ENCODE assay signal across 12 cellular contexts in the genomic region with DNA sequence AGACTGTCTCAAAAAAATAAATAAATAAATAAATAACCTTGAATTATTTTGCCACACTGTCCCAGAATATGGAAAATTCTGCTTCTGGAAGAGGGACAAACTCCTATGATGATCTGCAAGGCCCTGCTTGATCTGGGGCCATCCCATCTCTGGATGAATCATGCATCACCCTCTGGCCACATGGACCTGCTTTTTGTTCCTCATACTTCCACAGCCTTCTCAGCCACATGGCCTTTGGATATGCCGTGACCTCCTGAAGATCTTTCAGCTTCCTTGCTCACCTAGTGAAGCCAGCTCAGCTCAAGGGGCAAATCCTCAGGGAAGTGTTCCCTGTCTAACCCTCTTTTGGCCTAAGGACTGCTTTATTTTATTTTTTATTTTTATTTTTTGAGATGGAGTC. TPM values are rescaled to one million over a fixed set of nuclear protein-coding genes. Genes with fewer than 3 reads are reported as not detected.
DNase-seq lines count a peak whose midpoint lies in the region; ATAC-seq and TF ChIP-seq lines count a peak whose summit lies in the region.
"Had no signal": no experiment of that assay in that cellular context is flagged by ENCODE, and none has a peak within 500 bp of the region (broad histone marks: within the 10 kb centered on the region; RNA-seq: fewer than 3 reads in every experiment).

No MANE protein-coding gene starts in this region.

- no peak overlapping the region for H3K27ac Mint-ChIP-seq in MCF 10A (ENCODE audit: low read depth, unreplicated experiment)
- peak overlapping the region; percentile 85 to 97 for H3K27ac Mint-ChIP-seq in T-cell

- H3K79me2 ChIP-seq in fibroblast of lung (ENCODE audit: control insufficient read depth, insufficient read depth, low read length) = no peaks in the 10 kb centered on the region

- intact Hi-C loops in MCF 10A (cut with micrococcal nuclease) = loop anchor here (5.0 kb wide), 1 partner anchor 1367 kb away; a partner anchor contains a TSS
- intact Hi-C loops in breast epithelium (cut with DNase I; ENCODE audit: low total_unique reads) = no loop called here

- H3K4me1 ChIP-seq in breast epithelium = peaks cover 10 to 28% of the 10 kb centered on the region in 2 donors
- peaks cover 28% of the 10 kb centered on the region for H3K4me1 ChIP-seq in fibroblast of lung (ENCODE audit: control insufficient read depth, extremely low read depth, insufficient read depth, low read length)
- peaks cover 59% of the 10 kb centered on the region for H3K4me1 ChIP-seq in suprapubic skin

- H3K4me3 Mint-ChIP-seq in MCF 10A (ENCODE audit: unreplicated experiment) (no peak overlapping the region), T-cell (no peak overlapping the region)

- H3K36me3 ChIP-seq in breast epithelium (no peaks in the 10 kb centered on the region), fibroblast of lung (ENCODE audit: control insufficient read depth, insufficient read depth, low read length) (no peaks in the 10 kb centered on the region), suprapubic skin (no peaks in the 10 kb centered on the region)

- ATAC-seq in T-cell (replicated peaks in 1 of 4) (no peak), GM21737 (IDR thresholded peaks at IDR 0.05; ENCODE audit: unreplicated experiment) (no peak)
- ATAC-seq: natural killer cell treated with Interleukin-12 subunit alpha and Interleukin-12 subunit beta and Interleukin-15 and Interleukin-18, amount 100 ng/mL, for 72 hours had no signal

- peaks cover 15% of the 10 kb centered on the region for H3K4me1 Mint-ChIP-seq in MCF 10A (ENCODE audit: insufficient read depth, unreplicated experiment)
- H3K4me1 Mint-ChIP-seq in T-cell = peaks cover 72 to 80% (median 74%) of the 10 kb centered on the region in 3 donors

- no peaks in the 10 kb centered on the region for H4K20me1 ChIP-seq in fibroblast of lung (ENCODE audit: control insufficient read depth, extremely low read depth, insufficient read depth, low read length)

- H3K9me3 ChIP-seq in breast epithelium = no peaks in the 10 kb centered on the region
- H3K9me3 ChIP-seq in fibroblast of lung (ENCODE audit: control insufficient read depth, insufficient read depth, low read depth, low read length) = no peaks in the 10 kb centered on the region
- no peaks in the 10 kb centered on the region for H3K9me3 ChIP-seq in suprapubic skin

- H3K9me3 Mint-ChIP-seq in MCF 10A (ENCODE audit: unreplicated experiment) (no peaks in the 10 kb centered on the region), T-cell (no peaks in the 10 kb centered on the region)
- H3K9me3 Mint-ChIP-seq: natural killer cell treated with Interleukin-12 subunit alpha and Interleukin-12 subunit beta and Interleukin-15 and Interleukin-18, amount 100 ng/mL, for 72 hours had no signal

- H3K4me3 ChIP-seq in breast epithelium (no peak overlapping the region), fibroblast of lung (replicated peaks in 1 of 4; ENCODE audit: control extremely low read depth in 1 of 4, insufficient read depth in 1 of 4, low read depth in 3 of 4, low read length in 4 of 4) (no peak overlapping the region), suprapubic skin (no peak overlapping the region)
- H3K4me3 ChIP-seq: dorsolateral prefrontal cortex had no signal

- H3K36me3 Mint-ChIP-seq in MCF 10A (ENCODE audit: insufficient read depth, unreplicated experiment) (peaks cover 6% of the 10 kb centered on the region), T-cell (no peaks in the 10 kb centered on the region)
- H3K36me3 Mint-ChIP-seq: natural killer cell treated with Interleukin-12 subunit alpha and Interleukin-12 subunit beta and Interleukin-15 and Interleukin-18, amount 100 ng/mL, for 72 hours had no signal

- H3K27me3 Mint-ChIP-seq in MCF 10A (ENCODE audit: insufficient read depth, unreplicated experiment) (no peaks in the 10 kb centered on the region), T-cell (no peaks in the 10 kb centered on the region)
- H3K27me3 Mint-ChIP-seq: natural killer cell treated with Interleukin-12 subunit alpha and Interleukin-12 subunit beta and Interleukin-15 and Interleukin-18, amount 100 ng/mL, for 72 hours had no signal

- no peak for TF ChIP-seq EP300 in suprapubic skin (IDR thresholded peaks at IDR 0.05)

- no peak overlapping the region for H2AFZ ChIP-seq in fibroblast of lung (ENCODE audit: low read length)

- 55% methylated on average over 1 of the region's 1 CpG for WGBS in suprapubic skin

- no TSS peak for BruUV-seq in MCF 10A (replicated peaks; lab: Mats Ljungman, UMichigan)

- H3K27me3 ChIP-seq in breast epithelium (no peaks in the 10 kb centered on the region), fibroblast of lung (ENCODE audit: control insufficient read depth, insufficient read depth, low read length) (no peaks in the 10 kb centered on the region), suprapubic skin (no peaks in the 10 kb centered on the region)
- H3K27me3 ChIP-seq: dorsolateral prefrontal cortex had no signal

- DNase-seq in MCF 10A (ENCODE audit: unreplicated experiment) = peak; percentile 52
- DNase-seq in breast epithelium (ENCODE audit: low spot score in 2 of 2) = no peak
- no peak for DNase-seq in T-cell
- DNase-seq in fibroblast of lung (ENCODE audit: low read depth in 2 of 2) = peak; percentile 28 to 53
- no peak for DNase-seq in suprapubic skin (ENCODE audit: low spot score in 2 of 2)
- DNase-seq in LoVo (ENCODE audit: low spot score) = no peak
- no peak for DNase-seq in cortex of kidney (lab: John Stamatoyannopoulos, UW)
- DNase-seq: COR-L47, dorsolateral prefrontal cortex, NCI-H524 treated with DMSO at 0.1 percent for 48 hours had no signal

- TF ChIP-seq POLR2A in breast epithelium (IDR thresholded peaks at IDR 0.05) (no peak), suprapubic skin (IDR thresholded peaks at IDR 0.05) (no peak)

- H3K9ac ChIP-seq in fibroblast of lung (ENCODE audit: insufficient read depth, low read length) = no peak overlapping the region

- H3K4me2 ChIP-seq in fibroblast of lung (ENCODE audit: extremely low read depth, insufficient read depth, low read length) = no peak overlapping the region

- POLR2A ChIA-PET in MCF 10A (lab: Yijun Ruan, JAX) = interaction anchor here (0.9 kb wide), 1 partner anchor 100 kb away, joined by 3 read pairs; no protein-coding TSS in a partner anchor
- POLR2A ChIA-PET in T-cell (lab: Charles Lee) = no interaction called here

- CTCF ChIA-PET in MCF 10A (lab: Yijun Ruan, JAX) = interaction anchor here (0.6 to 1.2 kb wide), 2 partner anchors 10 to 102 kb away, joined by 3 read pairs; no protein-coding TSS in a partner anchor
- CTCF ChIA-PET in T-cell (lab: Charles Lee) = no interaction called here

- TF ChIP-seq CTCF in MCF 10A (IDR thresholded peaks at IDR 0.05; ENCODE audit: unreplicated experiment) (no peak), breast epithelium (IDR thresholded peaks at IDR 0.05) (no peak), fibroblast of lung (conservative IDR thresholded peaks at IDR 0.05 in 1 of 2, IDR thresholded peaks at IDR 0.05 in 1 of 2; ENCODE audit: low read depth in 1 of 2, low read length in 2 of 2) (no peak), suprapubic skin (IDR thresholded peaks at IDR 0.05) (no peak)

- H3K27ac ChIP-seq in breast epithelium = peak overlapping the region in 1 of 2 donors; percentile 99
- H3K27ac ChIP-seq in fibroblast of lung (ENCODE audit: insufficient read depth, low read length) = no peak overlapping the region
- H3K27ac ChIP-seq in suprapubic skin = peak overlapping the region; percentile 17
- H3K27ac ChIP-seq: dorsolateral prefrontal cortex had no signal

RNA-seq across cellular contexts. Expression of a gene that starts 10.3 kb away (rescaled TPM):
- 63.0 and 92.3 TPM in 2 replicates for total RNA-seq in MCF 10A (2022)
- 100 to 1,000 TPM in 1 of 3 donors, 10 to 100 TPM in 2; 20.6 to 146 (median 79.6) TPM for total RNA-seq in breast epithelium
- 100 to 1,000 TPM; 165 to 413 (median 196) TPM for total RNA-seq in T-cell
- total RNA-seq in fibroblast of lung = 21.1 and 26.4 TPM in 2 replicates
- polyA plus RNA-seq in fibroblast of lung = 16.5 and 99.6 TPM in 2 replicates
- polyA plus RNA-seq in fibroblast of lung (2012) = 30.8 and 154 TPM in 2 replicates
- 9.2 and 22.2 TPM in 2 replicates for polyA minus RNA-seq in fibroblast of lung (ENCODE audit: low replicate concordance)
- total RNA-seq in suprapubic skin = 100 to 1,000 TPM; 154 to 377 (median 214) TPM

RNA-seq across cellular contexts. Expression of a gene that starts 10.4 kb away (rescaled TPM):
- total RNA-seq in MCF 10A (2022) (35.2 and 37.9 TPM in 2 replicates), breast epithelium (10 to 100 TPM; 74.6 to 78.3 (median 75.2) TPM), T-cell (10 to 100 TPM; 43.8 to 89.6 (median 67.3) TPM), fibroblast of lung (69.2 and 78.1 TPM in 2 replicates), suprapubic skin (100 to 1,000 TPM in 1 of 4 donors, 10 to 100 TPM in 3; 71.9 to 110 (median 82.2) TPM)
- 48.9 and 54.3 TPM in 2 replicates for polyA plus RNA-seq in fibroblast of lung
- polyA plus RNA-seq in fibroblast of lung (2012) = 61.8 and 73.6 TPM in 2 replicates
- polyA minus RNA-seq in fibroblast of lung (ENCODE audit: low replicate concordance) = 68.6 and 178 TPM in 2 replicates

RNA-seq across cellular contexts. Expression of a gene that starts 42.5 kb away (rescaled TPM):
- total RNA-seq in MCF 10A (2022) (55.9 and 67.3 TPM in 2 replicates), breast epithelium (10 to 100 TPM in 2 of 3 donors, 1 to 10 TPM in 1; 8.5 to 20.5 (median 19.7) TPM), T-cell (10 to 100 TPM; 23.8 to 44.9 (median 38.1) TPM), fibroblast of lung (24.7 and 31.9 TPM in 2 replicates), suprapubic skin (10 to 100 TPM; 13.4 to 47.6 (median 35.3) TPM)
- polyA plus RNA-seq in fibroblast of lung = 33.5 and 64.7 TPM in 2 replicates
- polyA plus RNA-seq in fibroblast of lung (2012) = 38.6 and 61.6 TPM in 2 replicates
- polyA minus RNA-seq in fibroblast of lung (ENCODE audit: low replicate concordance) = 78.1 and 116 TPM in 2 replicates

RNA-seq across cellular contexts. Expression of a gene that starts 44.0 kb away (rescaled TPM):
- total RNA-seq in MCF 10A (2022) (47.5 and 63.2 TPM in 2 replicates), breast epithelium (10 to 100 TPM; 29.7 to 37.4 (median 31.7) TPM), T-cell (100 to 1,000 TPM in 2 of 5 donors, 10 to 100 TPM in 3; 68.9 to 121 (median 95.6) TPM), fibroblast of lung (20.3 and 21.8 TPM in 2 replicates), suprapubic skin (10 to 100 TPM; 35.1 to 46.2 (median 40.6) TPM)
- polyA plus RNA-seq in fibroblast of lung = 12.2 and 17.9 TPM in 2 replicates
- 12.4 and 24.1 TPM in 2 replicates for polyA plus RNA-seq in fibroblast of lung (2012)
- polyA minus RNA-seq in fibroblast of lung (ENCODE audit: low replicate concordance) = 24.9 and 36.2 TPM in 2 replicates

RNA-seq across cellular contexts. Expression of a gene that starts 57.9 kb away (rescaled TPM):
- total RNA-seq in MCF 10A (2022) (not detected in 2 replicates), breast epithelium (10 to 100 TPM in 1 of 3 donors, 1 to 10 TPM in 2; 7.0 to 21.0 (median 9.2) TPM), T-cell (10 to 100 TPM in 3 of 5 donors, 1 to 10 TPM in 2; 3.4 to 20.6 (median 15.4) TPM), fibroblast of lung (under 0.01 and 1.2 TPM in 2 replicates), suprapubic skin (1 to 10 TPM; 1.5 to 2.7 (median 2.2) TPM)
- 0.26 and 0.30 TPM in 2 replicates for polyA plus RNA-seq in fibroblast of lung
- polyA plus RNA-seq in fibroblast of lung (2012) = 0.50 and 0.96 TPM in 2 replicates
- 0.22 TPM in 1 of 2 replicates, not detected in the other for polyA minus RNA-seq in fibroblast of lung (ENCODE audit: low replicate concordance)

Comparison
In these comparisons a context has a peak if more than half of its experiments do, and no peak if none do; other contexts are left out.
1. DNase-seq: peak in MCF 10A (single experiment) and fibroblast of lung (2 of 2); none in breast epithelium (0 of 2), T-cell (0 of 34), suprapubic skin (0 of 2), LoVo (single experiment) and cortex of kidney (single experiment).